Comparison of ENCODE assay signal across 8 cellular contexts in the genomic region with DNA sequence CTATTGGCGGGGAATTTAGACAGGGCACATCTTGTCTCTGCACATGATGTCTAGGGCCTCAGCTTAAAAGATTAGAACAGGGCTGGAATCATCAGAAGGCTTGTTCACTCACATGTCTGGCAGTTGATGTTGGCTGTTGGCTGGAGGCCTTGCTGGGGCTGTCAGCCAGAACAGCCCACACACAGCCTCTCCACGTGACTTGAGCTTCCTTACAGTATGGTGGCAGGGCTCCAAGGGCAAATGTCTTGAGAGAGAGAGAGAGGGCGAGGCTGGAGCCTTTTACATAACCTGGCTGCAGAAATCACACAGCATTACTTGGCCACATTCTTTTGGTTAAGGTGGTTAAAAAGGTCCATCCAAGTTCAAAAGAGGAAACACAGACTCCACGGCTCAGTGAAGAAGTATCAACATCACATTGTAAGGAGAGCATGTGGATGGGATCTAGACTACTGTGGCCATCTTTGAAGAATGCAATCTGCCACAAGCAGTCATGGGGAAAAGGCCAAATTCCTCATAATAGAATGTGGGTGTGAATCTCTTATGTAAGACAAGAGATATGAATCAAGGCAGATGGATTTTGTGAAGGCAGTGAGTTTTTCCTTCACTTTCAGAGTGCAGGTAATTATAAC. TPM values are rescaled to one million over a fixed set of nuclear protein-coding genes. Genes with fewer than 3 reads are reported as not detected.
DNase-seq lines count a peak whose midpoint lies in the region; ATAC-seq lines count a peak whose summit lies in the region.

No MANE protein-coding gene starts in this region.

- no peaks in the 10 kb centered on the region for H3K27me3 Mint-ChIP-seq in activated CD8-positive, alpha-beta T cell treated with anti-CD3 and anti-CD28 coated beads, Interleukin-2, amount 10 ng/mL, durations not matched to agents 7 days and 5 days (ENCODE audit: low read depth)

- H3K4me3 Mint-ChIP-seq in activated CD8-positive, alpha-beta T cell treated with anti-CD3 and anti-CD28 coated beads, Interleukin-2, amount 10 ng/mL, durations not matched to agents 7 days and 5 days = no peak overlapping the region
- peak overlapping the region; percentile 62 for H3K4me3 Mint-ChIP-seq in stimulated activated effector memory CD8-positive, alpha-beta T cell treated with anti-CD3 and anti-CD28 coated beads, Interleukin-12 subunit alpha, Interleukin-12 subunit beta, amount 100 ng/mL, for 72 hours

- H3K36me3 ChIP-seq in ACC112 (ENCODE audit: insufficient read depth, low read length) = no peaks in the 10 kb centered on the region

- peak; percentile 17 for ATAC-seq in activated CD8-positive, alpha-beta T cell treated with anti-CD3 and anti-CD28 coated beads, Interleukin-2, amount 10 ng/mL, durations not matched to agents 7 days and 5 days
- peak; percentile 83 for ATAC-seq in Right ventricle myocardium inferior
- peak; percentile 3 for ATAC-seq in stimulated activated effector memory CD8-positive, alpha-beta T cell treated with anti-CD3 and anti-CD28 coated beads, Interleukin-12 subunit alpha, Interleukin-12 subunit beta, amount 100 ng/mL, for 72 hours

- POLR2A ChIA-PET in activated CD8-positive, alpha-beta T cell treated with anti-CD3 and anti-CD28 coated beads, Interleukin-2, amount 10 ng/mL, durations not matched to agents 7 days and 5 days (lab: Charles Lee) = interaction anchor here (0.7 kb wide), 1 partner anchor 54 kb away, joined by 3 read pairs; the partner anchor contains the start of gene GALM

- H3K27ac Mint-ChIP-seq in activated CD8-positive, alpha-beta T cell treated with anti-CD3 and anti-CD28 coated beads, Interleukin-2, amount 10 ng/mL, durations not matched to agents 7 days and 5 days = peak overlapping the region; percentile 37
- peak overlapping the region; percentile 85 for H3K27ac Mint-ChIP-seq in stimulated activated effector memory CD8-positive, alpha-beta T cell treated with anti-CD3 and anti-CD28 coated beads, Interleukin-12 subunit alpha, Interleukin-12 subunit beta, amount 100 ng/mL, for 72 hours

- peaks cover 35% of the 10 kb centered on the region for H3K36me3 Mint-ChIP-seq in activated CD8-positive, alpha-beta T cell treated with anti-CD3 and anti-CD28 coated beads, Interleukin-2, amount 10 ng/mL, durations not matched to agents 7 days and 5 days (ENCODE audit: low read depth)
- H3K36me3 Mint-ChIP-seq in stimulated activated effector memory CD8-positive, alpha-beta T cell treated with anti-CD3 and anti-CD28 coated beads, Interleukin-12 subunit alpha, Interleukin-12 subunit beta, amount 100 ng/mL, for 72 hours = peaks cover 90% of the 10 kb centered on the region

- peaks cover 17% of the 10 kb centered on the region for H3K4me1 ChIP-seq in ACC112 (ENCODE audit: control insufficient read depth, insufficient read depth, low read length, unreplicated experiment)

- peak overlapping the region; percentile 7; the same call in 1 of the 2 replicates for H3K4me3 ChIP-seq in ACC112 (ENCODE audit: low read depth, low read length)

- H2AFZ ChIP-seq in ACC112 (ENCODE audit: low read length, unreplicated experiment) = peak overlapping the region; percentile 44

- H3K4me1 Mint-ChIP-seq in activated CD8-positive, alpha-beta T cell treated with anti-CD3 and anti-CD28 coated beads, Interleukin-2, amount 10 ng/mL, durations not matched to agents 7 days and 5 days (ENCODE audit: low read depth) = peaks cover 33% of the 10 kb centered on the region
- H3K4me1 Mint-ChIP-seq in stimulated activated effector memory CD8-positive, alpha-beta T cell treated with anti-CD3 and anti-CD28 coated beads, Interleukin-12 subunit alpha, Interleukin-12 subunit beta, amount 100 ng/mL, for 72 hours = peaks cover 45% of the 10 kb centered on the region

- intact Hi-C loops in Right ventricle myocardium inferior (cut with DNase I) = loop anchor here (2.0 kb wide), 1 partner anchor 118 kb away; the partner anchor contains the start of gene HNRNPLL

- peak overlapping the region; percentile 68 for H3K27ac ChIP-seq in ACC112 (ENCODE audit: low read depth, low read length)

- peak; percentile 94 for DNase-seq in H4 (ENCODE audit: low spot score)
- DNase-seq in activated CD8-positive, alpha-beta T cell treated with anti-CD3 and anti-CD28 coated beads, Interleukin-2, amount 10 ng/mL, durations not matched to agents 7 days and 5 days = no peak
- DNase-seq in Right ventricle myocardium inferior (ENCODE audit: missing footprints) = peak; percentile 85
- no peak for DNase-seq in stimulated activated effector memory CD8-positive, alpha-beta T cell treated with anti-CD3 and anti-CD28 coated beads, Interleukin-12 subunit alpha, Interleukin-12 subunit beta, amount 100 ng/mL, for 72 hours (ENCODE audit: low spot score in 2 of 2)
- no peak for DNase-seq in stimulated activated CD4-positive, alpha-beta T cell treated with anti-CD3 and anti-CD28 coated beads, Interleukin-4, amount 100 ng/mL, for 1 hour
- no peak for DNase-seq in NCI-H748 (lab: John Stamatoyannopoulos, UW; ENCODE audit: unreplicated experiment)
- no peak for DNase-seq in DMS153 (lab: John Stamatoyannopoulos, UW)

- CTCF ChIA-PET in activated CD8-positive, alpha-beta T cell treated with anti-CD3 and anti-CD28 coated beads, Interleukin-2, amount 10 ng/mL, durations not matched to agents 7 days and 5 days (lab: Charles Lee) = interaction anchor here (2.1 kb wide), 1 partner anchor 38 kb away, joined by 10 read pairs; no protein-coding TSS in a partner anchor

- H3K27me3 ChIP-seq in ACC112 (ENCODE audit: insufficient read depth, low read length) = no peaks in the 10 kb centered on the region

- no peaks in the 10 kb centered on the region for H3K79me2 ChIP-seq in ACC112 (ENCODE audit: control insufficient read depth, insufficient read depth, low read length, unreplicated experiment)

- H3K9me3 Mint-ChIP-seq in activated CD8-positive, alpha-beta T cell treated with anti-CD3 and anti-CD28 coated beads, Interleukin-2, amount 10 ng/mL, durations not matched to agents 7 days and 5 days (ENCODE audit: insufficient read depth) = no peaks in the 10 kb centered on the region
- peaks cover 2% of the 10 kb centered on the region for H3K9me3 Mint-ChIP-seq in stimulated activated effector memory CD8-positive, alpha-beta T cell treated with anti-CD3 and anti-CD28 coated beads, Interleukin-12 subunit alpha, Interleukin-12 subunit beta, amount 100 ng/mL, for 72 hours

RNA-seq across cellular contexts. Expression of gene SRSF7, which starts 30.4 kb away (rescaled TPM):
- total RNA-seq in H4 (2014; rRNA removed; shearing (Covaris generic)) = 308 and 364 TPM in 2 replicates
- total RNA-seq in activated CD8-positive, alpha-beta T cell treated with anti-CD3 and anti-CD28 coated beads, Interleukin-2, amount 10 ng/mL, durations not matched to agents 7 days and 5 days = 100 to 1,000 TPM; 348 to 356 TPM
- 49.7 TPM for total RNA-seq in Right ventricle myocardium inferior

RNA-seq across cellular contexts. Expression of gene GALM, which starts 54.8 kb away (rescaled TPM):
- total RNA-seq in H4 (2014; rRNA removed; shearing (Covaris generic)) = not detected in 2 replicates
- 10 to 100 TPM; 27.6 TPM for total RNA-seq in activated CD8-positive, alpha-beta T cell treated with anti-CD3 and anti-CD28 coated beads, Interleukin-2, amount 10 ng/mL, durations not matched to agents 7 days and 5 days
- total RNA-seq in Right ventricle myocardium inferior = 15.6 TPM

RNA-seq across cellular contexts. Expression of gene GEMIN6, which starts 57.3 kb away (rescaled TPM):
- total RNA-seq in H4 (2014; rRNA removed; shearing (Covaris generic)) = 16.3 and 31.3 TPM in 2 replicates
- 10 to 100 TPM; 20.6 to 21.0 TPM for total RNA-seq in activated CD8-positive, alpha-beta T cell treated with anti-CD3 and anti-CD28 coated beads, Interleukin-2, amount 10 ng/mL, durations not matched to agents 7 days and 5 days
- total RNA-seq in Right ventricle myocardium inferior = 6.1 TPM

Comparison
In these comparisons a context has a peak if more than half of its experiments do, and no peak if none do; other contexts are left out.
1. DNase-seq: peak in H4 (single experiment) and Right ventricle myocardium inferior (single experiment); none in activated CD8-positive, alpha-beta T cell treated with anti-CD3 and anti-CD28 coated beads, Interleukin-2, amount 10 ng/mL, durations not matched to agents 7 days and 5 days (single experiment), stimulated activated effector memory CD8-positive, alpha-beta T cell treated with anti-CD3 and anti-CD28 coated beads, Interleukin-12 subunit alpha, Interleukin-12 subunit beta, amount 100 ng/mL, for 72 hours (0 of 2), stimulated activated CD4-positive, alpha-beta T cell treated with anti-CD3 and anti-CD28 coated beads, Interleukin-4, amount 100 ng/mL, for 1 hour (single experiment), NCI-H748 (single experiment) and DMS153 (single experiment).
2. ATAC-seq: peak in every context shown above with its lines; median percentile 83 in Right ventricle myocardium inferior; 17 in activated CD8-positive, alpha-beta T cell treated with anti-CD3 and anti-CD28 coated beads, Interleukin-2, amount 10 ng/mL, durations not matched to agents 7 days and 5 days; 3 in stimulated activated effector memory CD8-positive, alpha-beta T cell treated with anti-CD3 and anti-CD28 coated beads, Interleukin-12 subunit alpha, Interleukin-12 subunit beta, amount 100 ng/mL, for 72 hours.
3. RNA of gene GALM, which starts 54.8 kb away (total RNA-seq): 27.6 TPM in activated CD8-positive, alpha-beta T cell treated with anti-CD3 and anti-CD28 coated beads, Interleukin-2, amount 10 ng/mL, durations not matched to agents 7 days and 5 days and 15.6 TPM in Right ventricle myocardium inferior (single experiment); not detected in H4; every median in the first group is over 10 times any median in the second.